In the genomic region with DNA sequence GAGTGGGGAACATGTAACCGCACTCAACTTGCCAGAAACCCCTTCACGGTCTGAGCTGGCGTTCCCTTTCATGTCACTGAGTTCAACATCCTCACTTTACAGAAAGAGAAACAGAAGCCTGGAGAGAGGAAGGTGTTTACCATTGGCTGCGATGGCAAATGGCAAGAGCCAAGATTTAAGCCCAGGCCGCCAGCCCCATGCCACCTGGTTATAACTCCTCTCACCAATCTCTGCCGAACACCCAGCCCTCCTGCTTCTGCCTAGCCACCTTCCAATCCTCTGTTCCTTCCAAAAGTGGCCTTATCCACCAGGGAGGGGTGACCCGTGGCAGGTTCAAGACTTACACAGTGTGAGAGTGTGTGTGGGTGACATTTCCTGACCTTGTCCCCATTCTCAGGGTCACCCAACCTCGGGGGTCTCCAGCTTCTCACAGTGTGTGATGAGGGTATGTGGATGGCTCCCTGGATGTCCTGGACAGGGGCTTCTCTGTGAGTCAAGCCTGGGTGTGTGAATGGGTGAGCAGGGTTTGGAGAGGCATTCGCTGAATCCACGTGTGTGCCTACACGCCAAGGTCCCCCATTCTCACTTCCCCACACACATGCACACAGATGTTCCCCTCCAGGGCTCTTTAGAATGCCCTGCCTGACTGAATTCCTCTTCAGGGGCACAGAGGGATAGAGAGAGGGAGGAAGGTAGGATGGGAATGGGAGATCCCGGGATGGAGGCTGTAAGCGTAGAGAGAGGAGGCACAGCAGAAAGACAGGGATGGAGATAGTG, we compare ENCODE assay signal across 1 cellular context.
TF ChIP-seq lines count a peak whose summit lies in the region.

No MANE protein-coding gene starts in this region.

TF ChIP-seq in GM12878, 131 proteins besides CTCF, POLR2A, EP300 and RAD21:
- TF ChIP-seq PAX8 (IDR thresholded peaks at IDR 0.05) (no peak), SPI1 (IDR thresholded peaks at IDR 0.05; ENCODE audit: borderline replicate concordance, insufficient read depth, low read depth, low read length) (peak; percentile 66)
